Comparison of ENCODE assay signal across 1 cellular context in genomic region chr22:37456351-37456750, GRCh38.
TF ChIP-seq lines count a peak whose summit lies in the region.

No MANE protein-coding gene starts in this region.

TF ChIP-seq in IMR-90, 13 proteins besides CTCF, POLR2A, EP300 and RAD21:
- TF ChIP-seq NFE2L2 (IDR thresholded peaks at IDR 0.05; ENCODE audit: low read depth, low read length) (no peak), ELK1 (IDR thresholded peaks at IDR 0.05; ENCODE audit: borderline replicate concordance, low read depth, low read length) (no peak), MAFK (IDR thresholded peaks at IDR 0.05; ENCODE audit: low read depth, low read length) (no peak), RCOR1 (IDR thresholded peaks at IDR 0.05; ENCODE audit: insufficient replicate concordance, low read length) (no peak), SMC3 (IDR thresholded peaks at IDR 0.05; ENCODE audit: low read depth, low read length) (no peak), MXI1 (IDR thresholded peaks at IDR 0.05; ENCODE audit: borderline replicate concordance, low read depth, low read length) (no peak), CHD1 (IDR thresholded peaks at IDR 0.05; ENCODE audit: low read depth, low read length) (no peak), CEBPB (IDR thresholded peaks at IDR 0.05; ENCODE audit: low read depth, low read length) (no peak), BHLHE40 (IDR thresholded peaks at IDR 0.05; ENCODE audit: low read depth, low read length) (no peak), MAZ (IDR thresholded peaks at IDR 0.05; ENCODE audit: borderline replicate concordance, low read depth, low read length) (no peak), FOS (IDR thresholded peaks at IDR 0.05; ENCODE audit: low read depth, low read length) (no peak)
TF ChIP-seq in IMR-90: peak in this region for 0.
